Comparison of ENCODE assay signal across 1 cellular context in genomic region chr16:51119576-51120288, GRCh38.
TF ChIP-seq lines count a peak whose summit lies in the region.

No MANE protein-coding gene starts in this region.

TF ChIP-seq in HepG2, 621 proteins besides CTCF, POLR2A, EP300 and RAD21 (continued from another document):
- TF ChIP-seq ZNF816 (CRISPR knock-in tag; IDR thresholded peaks at IDR 0.05; ENCODE audit: borderline replicate concordance): no peak
- TF ChIP-seq ZNF512B (CRISPR knock-in tag; IDR thresholded peaks at IDR 0.05; ENCODE audit: borderline replicate concordance): no peak
- no peak for TF ChIP-seq SCMH1 (CRISPR knock-in tag; IDR thresholded peaks at IDR 0.05; ENCODE audit: borderline replicate concordance)
- no peak for TF ChIP-seq RNF219 (CRISPR knock-in tag; IDR thresholded peaks at IDR 0.05)
- TF ChIP-seq GLMP (CRISPR knock-in tag; IDR thresholded peaks at IDR 0.05; ENCODE audit: borderline replicate concordance): no peak
- TF ChIP-seq KAT8 (CRISPR knock-in tag; IDR thresholded peaks at IDR 0.05): no peak; the same call in 1 of the 2 replicates
- TF ChIP-seq TBX3 (IDR thresholded peaks at IDR 0.05; ENCODE audit: borderline replicate concordance): no peak
- TF ChIP-seq SYNCRIP (IDR thresholded peaks at IDR 0.05; ENCODE audit: insufficient read depth, low read depth, low read length): no peak
TF ChIP-seq in HepG2: peak in this region for 40.
